In genomic region chr3:113912551-113913246, GRCh38 we compare ENCODE assay signal across 1 cellular context.
TF ChIP-seq lines count a peak whose summit lies in the region.

No MANE protein-coding gene starts in this region.

TF ChIP-seq in IMR-90, 13 proteins besides CTCF, POLR2A, EP300 and RAD21 (continued from another document):
- no peak for TF ChIP-seq ELK1 (IDR thresholded peaks at IDR 0.05; ENCODE audit: borderline replicate concordance, low read depth, low read length)
- no peak for TF ChIP-seq CHD1 (IDR thresholded peaks at IDR 0.05; ENCODE audit: low read depth, low read length)
- peak; percentile 48 for TF ChIP-seq SMC3 (IDR thresholded peaks at IDR 0.05; ENCODE audit: low read depth, low read length)
